Comparison of ENCODE assay signal across 9 cellular contexts in the genomic region with DNA sequence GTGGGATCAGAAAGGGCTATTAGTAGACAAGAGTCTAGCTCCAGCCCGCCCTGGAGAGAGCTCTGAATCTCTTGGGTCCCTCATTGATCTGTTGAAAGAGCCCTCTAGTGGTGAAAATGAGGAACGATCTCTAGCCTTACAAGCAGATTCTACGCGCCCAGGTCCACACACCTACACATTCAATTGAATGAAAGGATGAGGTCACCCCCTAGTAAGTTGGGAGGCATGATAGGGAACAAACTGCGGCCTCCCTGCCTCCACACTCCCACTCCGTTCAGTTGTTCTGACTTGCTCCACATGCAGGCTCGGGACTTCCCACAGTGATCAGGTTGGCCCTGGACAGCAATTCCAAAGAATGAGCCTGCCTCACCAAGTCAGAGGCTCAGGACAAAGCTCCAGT. TPM values are rescaled to one million over a fixed set of nuclear protein-coding genes. Genes with fewer than 3 reads are reported as not detected.
DNase-seq lines count a peak whose midpoint lies in the region; ATAC-seq, FAIRE-seq and TF ChIP-seq lines count a peak whose summit lies in the region.
"Had no signal": no experiment of that assay in that cellular context is flagged by ENCODE, and none has a peak within 500 bp of the region (broad histone marks: within the 10 kb centered on the region; RNA-seq: fewer than 3 reads in every experiment).

No MANE protein-coding gene starts in this region.

- 10% methylated on average over 7 of the region's 7 CpGs for WGBS in hepatocyte (ENCODE audit: low lambda C conversion rate, missing lambda C conversion rate)

- H3K9me2 ChIP-seq in DOHH2 (replicated peaks; ENCODE audit: control insufficient read depth, low read length) (no peaks in the 10 kb centered on the region), hepatocyte (replicated peaks; ENCODE audit: insufficient read depth) (no peaks in the 10 kb centered on the region)

- no peak overlapping the region for H3K4me3 Mint-ChIP-seq in activated naive CD8-positive, alpha-beta T cell treated with anti-CD3 and anti-CD28 coated beads, Interleukin-2, amount 50 U/mL, for 24 hours

- ATAC-seq in activated naive CD8-positive, alpha-beta T cell treated with anti-CD3 and anti-CD28 coated beads, Interleukin-2, amount 50 U/mL, for 24 hours = peak; percentile 46

- H3K4me3 ChIP-seq in DOHH2 (ENCODE audit: low read length) (no peak overlapping the region), hepatocyte (no peak overlapping the region)

- H2AFZ ChIP-seq in hepatocyte = no peak overlapping the region

- H4K20me1 ChIP-seq in DOHH2 (ENCODE audit: control insufficient read depth, insufficient read depth, low read depth, low read length) (peaks cover 3% of the 10 kb centered on the region; the same call in 1 of the 2 replicates), hepatocyte (ENCODE audit: insufficient read depth, poor library complexity, severe bottlenecking) (no peaks in the 10 kb centered on the region)

- H3K4me2 ChIP-seq in DOHH2 (ENCODE audit: low read length) (no peak overlapping the region), hepatocyte (no peak overlapping the region)

- no peaks in the 10 kb centered on the region for H3K36me3 ChIP-seq in DOHH2 (ENCODE audit: control insufficient read depth, low read length)
- no peaks in the 10 kb centered on the region for H3K36me3 ChIP-seq in hepatocyte (replicated peaks; ENCODE audit: insufficient read depth, low read depth)

- H3K4me1 Mint-ChIP-seq in activated naive CD8-positive, alpha-beta T cell treated with anti-CD3 and anti-CD28 coated beads, Interleukin-2, amount 50 U/mL, for 24 hours = no peaks in the 10 kb centered on the region

- H3K27ac ChIP-seq in DOHH2 (ENCODE audit: low read depth, low read length) = no peak overlapping the region
- no peak overlapping the region for H3K27ac ChIP-seq in hepatocyte

- H3F3A ChIP-seq in DOHH2 (ENCODE audit: control insufficient read depth, insufficient read depth) = no peaks in the 10 kb centered on the region

- H3K9me3 Mint-ChIP-seq in activated naive CD8-positive, alpha-beta T cell treated with anti-CD3 and anti-CD28 coated beads, Interleukin-2, amount 50 U/mL, for 24 hours = no peaks in the 10 kb centered on the region

- H3K27me3 Mint-ChIP-seq in activated naive CD8-positive, alpha-beta T cell treated with anti-CD3 and anti-CD28 coated beads, Interleukin-2, amount 50 U/mL, for 24 hours = peaks cover 46% of the 10 kb centered on the region

- H3K4me1 ChIP-seq in DOHH2 (ENCODE audit: control insufficient read depth, low read length) (peaks cover 6% of the 10 kb centered on the region; the same call in 1 of the 2 replicates), hepatocyte (ENCODE audit: insufficient read depth) (peaks cover 6% of the 10 kb centered on the region)

- no peaks in the 10 kb centered on the region for H3K36me3 Mint-ChIP-seq in activated naive CD8-positive, alpha-beta T cell treated with anti-CD3 and anti-CD28 coated beads, Interleukin-2, amount 50 U/mL, for 24 hours (ENCODE audit: low read depth)

- H3K9me3 ChIP-seq in DOHH2 (ENCODE audit: control insufficient read depth, insufficient read depth, low read length) = no peaks in the 10 kb centered on the region
- no peaks in the 10 kb centered on the region for H3K9me3 ChIP-seq in hepatocyte (ENCODE audit: low read depth)

- DNase-seq in HT-29 (ENCODE audit: low spot score) (peak; percentile 68), RCC 7860 (ENCODE audit: low spot score) (peak; percentile 38), hepatocyte (ENCODE audit: low spot score) (peak; percentile 67), cortex of kidney (lab: John Stamatoyannopoulos, UW) (no peak), KG1 (lab: John Stamatoyannopoulos, UW) (no peak)
- DNase-seq in activated naive CD8-positive, alpha-beta T cell treated with anti-CD3 and anti-CD28 coated beads, Interleukin-2, amount 50 U/mL, for 24 hours = peak; percentile 18
- peak; percentile 8 to 34 (median 11) for DNase-seq in stimulated activated CD4-positive, alpha-beta T cell treated with anti-CD3 and anti-CD28 coated beads, Interleukin-12 subunit alpha, Interleukin-12 subunit beta, amount 100 ng/mL, for 48 hours (ENCODE audit: low read depth in 2 of 3, low spot score in 1 of 3)

- FAIRE-seq in RCC 7860 (lab: Jason Lieb, UNC) = no peak

- H3K79me2 ChIP-seq in DOHH2 (ENCODE audit: control insufficient read depth, low read length) (no peaks in the 10 kb centered on the region), hepatocyte (no peaks in the 10 kb centered on the region)

- H3K27me3 ChIP-seq in DOHH2 (ENCODE audit: control insufficient read depth, low read length) = peaks cover 8% of the 10 kb centered on the region
- peaks cover 35% of the 10 kb centered on the region for H3K27me3 ChIP-seq in hepatocyte

- H3K27ac Mint-ChIP-seq in activated naive CD8-positive, alpha-beta T cell treated with anti-CD3 and anti-CD28 coated beads, Interleukin-2, amount 50 U/mL, for 24 hours = no peak overlapping the region

- TF ChIP-seq CTCF in DOHH2 (IDR thresholded peaks at IDR 0.05; ENCODE audit: low read depth, low read length, poor library complexity, severe bottlenecking) = peak; percentile 85
- TF ChIP-seq CTCF in hepatocyte (IDR thresholded peaks at IDR 0.05; ENCODE audit: poor library complexity) = peak; percentile 67

RNA-seq across cellular contexts. Expression of a gene that starts 2.9 kb away (rescaled TPM):
- not detected in 2 replicates for total RNA-seq in HT-29 (2014; rRNA removed; shearing (Covaris generic))
- total RNA-seq in hepatocyte = not detected in 2 replicates
- polyA plus RNA-seq in hepatocyte = not detected in 2 replicates
- total RNA-seq: subcutaneous adipose tissue had no signal

Comparison
In these comparisons a context has a peak if more than half of its experiments do, and no peak if none do; other contexts are left out.
1. DNase-seq: peak in HT-29 (single experiment), RCC 7860 (single experiment), activated naive CD8-positive, alpha-beta T cell treated with anti-CD3 and anti-CD28 coated beads, Interleukin-2, amount 50 U/mL, for 24 hours (single experiment), hepatocyte (single experiment) and stimulated activated CD4-positive, alpha-beta T cell treated with anti-CD3 and anti-CD28 coated beads, Interleukin-12 subunit alpha, Interleukin-12 subunit beta, amount 100 ng/mL, for 48 hours (3 of 3); none in cortex of kidney (single experiment) and KG1 (single experiment).